Comparison of ENCODE assay signal across 26 cellular contexts in genomic region chr2:145755019-145755837, GRCh38.
"Had no signal": no experiment of that assay in that cellular context is flagged by ENCODE, and none has a peak within 500 bp of the region (broad histone marks: within the 10 kb centered on the region; RNA-seq: fewer than 3 reads in every experiment).

No MANE protein-coding gene starts in this region.

- H3K4me3 ChIP-seq: ascending aorta, gastrocnemius medialis, left lung, lung, right atrium auricular region, transverse colon had no signal

- H3K27ac ChIP-seq: ascending aorta, gastrocnemius medialis, left lung, parathyroid adenoma, right atrium auricular region, transverse colon, VCaP had no signal

- ATAC-seq: activated CD4-positive, CD25-positive, alpha-beta regulatory T cell treated with anti-CD3 and anti-CD28 coated beads, Interleukin-2, amount 50 U/mL, for 24 hours; effector memory CD8-positive, alpha-beta T cell; gastrocnemius medialis; left lung; naive thymus-derived CD4-positive, alpha-beta T cell had no signal

- H3K4me1 ChIP-seq: parathyroid adenoma had no signal

- H3K79me2 ChIP-seq: parathyroid adenoma had no signal

- H3K36me3 ChIP-seq: ascending aorta, gastrocnemius medialis, left lung, right atrium auricular region, transverse colon had no signal

- DNase-seq: activated CD4-positive, alpha-beta memory T cell treated with anti-CD3 and anti-CD28 coated beads for 36 hours; activated CD4-positive, alpha-beta T cell treated with anti-CD3 and anti-CD28 coated beads, Interleukin-2, amount 10 ng/mL, durations not matched to agents 24 days and 14 days; activated CD8-positive, alpha-beta memory T cell treated with anti-CD3 and anti-CD28 coated beads, Interleukin-2, amount 50 U/mL, for 4 hours; activated gamma-delta T cell; activated naive CD4-positive, alpha-beta T cell treated with anti-CD3 and anti-CD28 coated beads, Interleukin-2, amount 10 ng/mL, durations not matched to agents 7 days and 5 days; activated naive CD8-positive, alpha-beta T cell treated with anti-CD3 and anti-CD28 coated beads, Interleukin-2, amount 10 ng/mL, durations not matched to agents 7 days and 5 days; activated T-cell treated with anti-CD3 and anti-CD28 coated beads, Interleukin-2, amount 50 U/mL, for 24 hours; caudate nucleus; cortex of kidney; effector memory CD8-positive, alpha-beta T cell; erythroblast; gastrocnemius medialis; hippocampal formation; naive thymus-derived CD4-positive, alpha-beta T cell; nucleus accumbens; stimulated activated CD4-positive, alpha-beta T cell treated with anti-CD3 and anti-CD28 coated beads, Interleukin-2, amount 100 ng/mL, for 48 hours; stimulated activated naive CD4-positive, alpha-beta T cell treated with Interleukin-2 at 50 U/mL for 16 hours; T-helper 9 cell; transverse colon had no signal

- H3K27me3 ChIP-seq: ascending aorta, gastrocnemius medialis, left lung, right atrium auricular region, transverse colon had no signal

- H2AFZ ChIP-seq: parathyroid adenoma had no signal

- H3K9me3 ChIP-seq: ascending aorta, gastrocnemius medialis, left lung, right atrium auricular region, transverse colon had no signal

- H3K9ac ChIP-seq: parathyroid adenoma had no signal
